Comparison of ENCODE assay signal across 8 cellular contexts in genomic region chr22:49964493-49965290, GRCh38. TPM values are rescaled to one million over a fixed set of nuclear protein-coding genes. Genes with fewer than 3 reads are reported as not detected.
DNase-seq lines count a peak whose midpoint lies in the region; ATAC-seq and TF ChIP-seq lines count a peak whose summit lies in the region.

No MANE protein-coding gene starts in this region.

- H3K4me1 ChIP-seq in body of pancreas (peaks cover 75% of the 10 kb centered on the region), vagina (peaks cover 63% of the 10 kb centered on the region)

- H3K36me3 ChIP-seq in body of pancreas (replicated peaks in 1 of 2; ENCODE audit: insufficient read depth in 1 of 2, low read depth in 2 of 2): peaks cover 8 to 10% of the 10 kb centered on the region in 2 donors
- peaks cover 0 to 25% of the 10 kb centered on the region in 2 donors for H3K36me3 ChIP-seq in vagina

- H3K9me3 ChIP-seq in body of pancreas (no peaks in the 10 kb centered on the region), vagina (no peaks in the 10 kb centered on the region)

- 77 to 79% methylated on average over 12 to 15 of the region's 15 CpGs for WGBS in body of pancreas, 2 donors

- H3K27ac Mint-ChIP-seq in natural killer cell: peak overlapping the region; percentile 88 to 90
- no peak overlapping the region for H3K27ac Mint-ChIP-seq in natural killer cell treated with Interleukin-12 subunit alpha and Interleukin-12 subunit beta and Interleukin-15 and Interleukin-18, amount 100 ng/mL, for 72 hours
- H3K27ac Mint-ChIP-seq in naive B cell: peak overlapping the region in 5 of 6 donors; percentile 76 to 96 (median 89)

- H3K27me3 ChIP-seq in body of pancreas: no peaks in the 10 kb centered on the region
- no peaks in the 10 kb centered on the region for H3K27me3 ChIP-seq in vagina

- H3K27ac ChIP-seq in body of pancreas: peak overlapping the region in 3 of 4 donors; percentile 94 to 96 (median 96)
- peak overlapping the region; percentile 89 for H3K27ac ChIP-seq in vagina

- intact Hi-C loops in natural killer cell (cut with micrococcal nuclease): no loop called here
- intact Hi-C loops in body of pancreas (cut with DNase I): no loop called here
- intact Hi-C loops in vagina (cut with DNase I): loop anchor here (5.0 kb wide), 1 partner anchor 228 kb away; no protein-coding TSS in a partner anchor

- TF ChIP-seq POLR2A in body of pancreas (IDR thresholded peaks at IDR 0.05): peak in 1 of 3 donors; percentile 5
- no peak for TF ChIP-seq POLR2A in vagina (IDR thresholded peaks at IDR 0.05)

- H3K36me3 Mint-ChIP-seq in natural killer cell (no peaks in the 10 kb centered on the region), naive B cell (no peaks in the 10 kb centered on the region)
- H3K36me3 Mint-ChIP-seq in natural killer cell treated with Interleukin-12 subunit alpha and Interleukin-12 subunit beta and Interleukin-15 and Interleukin-18, amount 100 ng/mL, for 72 hours: no peaks in the 10 kb centered on the region

- H3K9me3 Mint-ChIP-seq in natural killer cell (no peaks in the 10 kb centered on the region), naive B cell (no peaks in the 10 kb centered on the region)
- H3K9me3 Mint-ChIP-seq in natural killer cell treated with Interleukin-12 subunit alpha and Interleukin-12 subunit beta and Interleukin-15 and Interleukin-18, amount 100 ng/mL, for 72 hours: no peaks in the 10 kb centered on the region

- H3K4me3 ChIP-seq in body of pancreas (no peak overlapping the region), vagina (peak overlapping the region; percentile 76 to 100)

- H3K27me3 Mint-ChIP-seq in natural killer cell (ENCODE audit: low read depth in 2 of 2) (no peaks in the 10 kb centered on the region), naive B cell (peaks cover 0 to 4% (median 0%) of the 10 kb centered on the region in 3 donors)
- no peaks in the 10 kb centered on the region for H3K27me3 Mint-ChIP-seq in natural killer cell treated with Interleukin-12 subunit alpha and Interleukin-12 subunit beta and Interleukin-15 and Interleukin-18, amount 100 ng/mL, for 72 hours

- no peak for ATAC-seq in natural killer cell
- ATAC-seq in natural killer cell treated with Interleukin-12 subunit alpha and Interleukin-12 subunit beta and Interleukin-15 and Interleukin-18, amount 100 ng/mL, for 72 hours: no peak
- no peak for ATAC-seq in body of pancreas
- no peak for ATAC-seq in naive B cell (ENCODE audit: low read depth in 2 of 2)
- no peak for ATAC-seq in GM21619 (IDR thresholded peaks at IDR 0.05; ENCODE audit: unreplicated experiment)

- TF ChIP-seq CTCF in natural killer cell (IDR thresholded peaks at IDR 0.05): no peak
- no peak for TF ChIP-seq CTCF in body of pancreas (IDR thresholded peaks at IDR 0.05)
- TF ChIP-seq CTCF in vagina (IDR thresholded peaks at IDR 0.05): no peak

- DNase-seq in natural killer cell: peak; percentile 16
- DNase-seq in natural killer cell treated with Interleukin-12 subunit alpha and Interleukin-12 subunit beta and Interleukin-15 and Interleukin-18, amount 100 ng/mL, for 72 hours (ENCODE audit: low spot score): no peak
- peak in 3 of 4 donors; percentile 10 to 28 (median 26) for DNase-seq in body of pancreas
- DNase-seq in naive B cell: peak; percentile 22
- DNase-seq in vagina (ENCODE audit: extremely low spot score in 2 of 2): no peak
- no peak for DNase-seq in NCI-H69 (lab: John Stamatoyannopoulos, UW)
- no peak for DNase-seq in GM03348 (ENCODE audit: low spot score)

- H3K4me3 Mint-ChIP-seq in natural killer cell: peak overlapping the region; percentile 9
- no peak overlapping the region for H3K4me3 Mint-ChIP-seq in natural killer cell treated with Interleukin-12 subunit alpha and Interleukin-12 subunit beta and Interleukin-15 and Interleukin-18, amount 100 ng/mL, for 72 hours
- peak overlapping the region; percentile 35 to 97 (median 72) for H3K4me3 Mint-ChIP-seq in naive B cell

- H3K4me1 Mint-ChIP-seq in natural killer cell (peaks cover 10 to 28% of the 10 kb centered on the region in 2 donors), naive B cell (peaks cover 33 to 51% (median 36%) of the 10 kb centered on the region in 3 donors)
- H3K4me1 Mint-ChIP-seq in natural killer cell treated with Interleukin-12 subunit alpha and Interleukin-12 subunit beta and Interleukin-15 and Interleukin-18, amount 100 ng/mL, for 72 hours (ENCODE audit: low read depth in 2 of 2): peaks cover 9 to 18% of the 10 kb centered on the region in 2 donors

RNA-seq across cellular contexts. Expression of gene PIM3, which starts 4.1 kb away (rescaled TPM):
- total RNA-seq in natural killer cell (100 to 1,000 TPM; 107 to 130 (median 129) TPM), body of pancreas (10 to 100 TPM; 57.3 to 98.9 TPM), vagina (97.2 TPM)
- 100 to 1,000 TPM in 1 of 2 donors, 10 to 100 TPM in 1; 78.5 to 115 TPM for total RNA-seq in natural killer cell treated with Interleukin-12 subunit alpha and Interleukin-12 subunit beta and Interleukin-15 and Interleukin-18, amount 100 ng/mL, for 72 hours
- 10 to 100 TPM; 46.7 to 60.7 (median 55.0) TPM for polyA plus RNA-seq in naive B cell (ENCODE audit: low read depth in 6 of 6)

RNA-seq across cellular contexts. Expression of gene CRELD2, which starts 46.3 kb away (rescaled TPM):
- total RNA-seq in natural killer cell: 10 to 100 TPM; 45.1 to 69.8 (median 48.5) TPM
- 10 to 100 TPM; 59.5 to 75.7 TPM for total RNA-seq in natural killer cell treated with Interleukin-12 subunit alpha and Interleukin-12 subunit beta and Interleukin-15 and Interleukin-18, amount 100 ng/mL, for 72 hours
- 100 to 1,000 TPM in 1 of 2 donors, 10 to 100 TPM in 1; 73.9 to 201 TPM for total RNA-seq in body of pancreas
- polyA plus RNA-seq in naive B cell (ENCODE audit: low read depth in 6 of 6): 10 to 100 TPM; 21.9 to 33.8 (median 28.0) TPM
- total RNA-seq in vagina: 34.4 TPM

RNA-seq across cellular contexts. Expression of gene ALG12, which starts 46.5 kb away (rescaled TPM):
- total RNA-seq in natural killer cell (10 to 100 TPM; 17.2 to 22.7 (median 19.2) TPM), body of pancreas (10 to 100 TPM; 16.2 to 17.9 TPM), vagina (21.4 TPM)
- total RNA-seq in natural killer cell treated with Interleukin-12 subunit alpha and Interleukin-12 subunit beta and Interleukin-15 and Interleukin-18, amount 100 ng/mL, for 72 hours: 10 to 100 TPM; 19.3 to 22.9 TPM
- polyA plus RNA-seq in naive B cell (ENCODE audit: low read depth in 6 of 6): 10 to 100 TPM; 10.1 to 17.5 (median 13.0) TPM

RNA-seq across cellular contexts. Expression of gene IL17REL, which starts 47.9 kb away (rescaled TPM):
- total RNA-seq in natural killer cell: not detected
- total RNA-seq in natural killer cell treated with Interleukin-12 subunit alpha and Interleukin-12 subunit beta and Interleukin-15 and Interleukin-18, amount 100 ng/mL, for 72 hours: not detected
- total RNA-seq in body of pancreas: not detected
- not detected for polyA plus RNA-seq in naive B cell (ENCODE audit: low read depth in 6 of 6)
- total RNA-seq in vagina: not detected

Comparison
In these comparisons a context has a peak if more than half of its experiments do, and no peak if none do; other contexts are left out.
1. DNase-seq: peak in natural killer cell (single experiment), body of pancreas (3 of 4) and naive B cell (single experiment); none in natural killer cell treated with Interleukin-12 subunit alpha and Interleukin-12 subunit beta and Interleukin-15 and Interleukin-18, amount 100 ng/mL, for 72 hours (single experiment), vagina (0 of 2), NCI-H69 (single experiment) and GM03348 (single experiment).
2. H3K27ac Mint-ChIP-seq: peak in natural killer cell (2 of 2) and naive B cell (5 of 6); none in natural killer cell treated with Interleukin-12 subunit alpha and Interleukin-12 subunit beta and Interleukin-15 and Interleukin-18, amount 100 ng/mL, for 72 hours (0 of 2).
3. H3K4me3 ChIP-seq: peak in vagina (2 of 2); none in body of pancreas (0 of 2).